In the genomic region with DNA sequence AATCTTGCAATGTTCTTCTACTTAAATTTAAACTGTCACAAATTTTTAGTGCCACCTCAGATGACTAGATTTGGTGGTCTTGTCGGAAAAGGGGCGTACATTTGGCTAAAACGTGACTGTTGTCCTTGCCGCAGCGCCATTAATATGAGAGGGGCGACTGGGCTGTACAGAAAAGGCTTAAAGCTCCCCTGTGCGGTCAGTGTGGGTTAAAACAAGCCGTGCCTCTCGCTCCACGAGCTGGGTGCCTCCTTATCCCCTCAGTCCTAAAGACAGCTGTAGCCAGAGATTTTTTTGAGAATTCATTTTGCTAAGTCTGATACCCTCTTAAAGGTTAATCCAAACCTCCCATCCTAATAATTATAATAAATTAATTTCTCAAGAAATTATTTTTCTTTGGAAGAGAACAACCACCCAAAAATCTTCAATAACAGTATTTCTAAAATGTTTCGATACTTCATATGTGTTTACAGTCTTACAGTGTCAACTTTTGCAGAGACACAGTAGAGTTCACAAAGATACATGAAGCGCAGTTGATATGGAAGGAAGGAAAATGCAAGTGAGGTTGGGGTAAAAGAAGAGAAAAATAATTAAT, we compare ENCODE assay signal across 8 cellular contexts.
DNase-seq lines count a peak whose midpoint lies in the region; ATAC-seq and TF ChIP-seq lines count a peak whose summit lies in the region.

No MANE protein-coding gene starts in this region.

- TF ChIP-seq CTCF in GM12874 (IDR thresholded peaks at IDR 0.05; ENCODE audit: insufficient read depth, low read depth, low read length) (peak; percentile 53), lower leg skin (IDR thresholded peaks at IDR 0.05) (no peak)

- no peaks in the 10 kb centered on the region for H3K27me3 ChIP-seq in ACC112 (ENCODE audit: insufficient read depth, low read length)

- H3K27ac ChIP-seq in ACC112 (ENCODE audit: low read depth, low read length): no peak overlapping the region

- intact Hi-C loops in left cardiac atrium (cut with DNase I): no loop called here
- intact Hi-C loops in sciatic nerve (cut with DNase I): loop anchor here (10.0 kb wide), 1 partner anchor 899 kb away; no protein-coding TSS in a partner anchor
- intact Hi-C loops in lower leg skin (cut with DNase I; ENCODE audit: low total_unique reads): loop anchor here (5.0 kb wide), 1 partner anchor 901 kb away; no protein-coding TSS in a partner anchor

- no peaks in the 10 kb centered on the region for H3K36me3 ChIP-seq in ACC112 (ENCODE audit: insufficient read depth, low read length)

- WGBS in lower leg skin, 2 donors: 27 to 42% methylated on average over 12 of the region's 12 CpGs

- ATAC-seq in left cardiac atrium: peak; percentile 74 to 82
- ATAC-seq in sciatic nerve: peak; percentile 92
- no peak for ATAC-seq in GM19023 (IDR thresholded peaks at IDR 0.05; ENCODE audit: unreplicated experiment)

- H3K4me1 ChIP-seq in ACC112 (ENCODE audit: control insufficient read depth, insufficient read depth, low read length, unreplicated experiment): no peaks in the 10 kb centered on the region

- peak; percentile 56 for DNase-seq in KBM-7
- DNase-seq in SW480 (ENCODE audit: low spot score): peak; percentile 80
- DNase-seq in left cardiac atrium: peak; percentile 34
- DNase-seq in sciatic nerve (ENCODE audit: low spot score): no peak
- DNase-seq in lower leg skin (ENCODE audit: low spot score in 2 of 2): no peak

- no peak for TF ChIP-seq POLR2A in lower leg skin (IDR thresholded peaks at IDR 0.05)

- H3K4me3 ChIP-seq in ACC112 (ENCODE audit: low read depth, low read length): peak overlapping the region; percentile 72
- no peak overlapping the region for H3K4me3 ChIP-seq in lower leg skin (ENCODE audit: low read depth, poor library complexity, severe bottlenecking)

- no peaks in the 10 kb centered on the region for H3K79me2 ChIP-seq in ACC112 (ENCODE audit: control insufficient read depth, insufficient read depth, low read length, unreplicated experiment)

- H2AFZ ChIP-seq in ACC112 (ENCODE audit: low read length, unreplicated experiment): peak overlapping the region; percentile 92

- in situ Hi-C loops in KBM-7 (cut with MboI; ENCODE audit: low pct_unique_long_range_greater_than_20kb, low sequenced_read_pairs): loop anchor here (25.0 kb wide), 1 partner anchor 881 kb away; no protein-coding TSS in a partner anchor

Comparison
In these comparisons a context has a peak if more than half of its experiments do, and no peak if none do; other contexts are left out.
1. DNase-seq: peak in KBM-7 (single experiment), SW480 (single experiment) and left cardiac atrium (single experiment); none in sciatic nerve (single experiment) and lower leg skin (0 of 2).
2. intact Hi-C loops: an anchor here in sciatic nerve (10.0 kb wide) and lower leg skin (5.0 kb wide); none called in left cardiac atrium.